ENCODE assay signal across 21 cellular contexts in genomic region chr4:120691106-120691505, GRCh38.
"Had no signal": no experiment of that assay in that cellular context is flagged by ENCODE, and none has a peak within 500 bp of the region (broad histone marks: within the 10 kb centered on the region; RNA-seq: fewer than 3 reads in every experiment).

No MANE protein-coding gene starts in this region.

- H3K4me3 ChIP-seq: ascending aorta, breast epithelium, hepatocyte, prostate gland, transverse colon, vagina had no signal

- H3K4me1 ChIP-seq: ascending aorta, breast epithelium, prostate gland had no signal

- H3K36me3 ChIP-seq: ascending aorta, breast epithelium, prostate gland, transverse colon, vagina, WERI-Rb-1 had no signal

- H2AFZ ChIP-seq: hepatocyte had no signal

- H3K4me3 Mint-ChIP-seq: activated CD8-positive, alpha-beta T cell treated with anti-CD3 and anti-CD28 coated beads, Interleukin-2, amount 10 ng/mL, durations not matched to agents 7 days and 5 days; activated naive CD4-positive, alpha-beta T cell treated with anti-CD3 and anti-CD28 coated beads, Interleukin-2, amount 50 U/mL, for 24 hours; activated T-helper 1 cell treated with anti-CD3 and anti-CD28 coated beads, Interleukin-12 subunit alpha, Interleukin-12 subunit beta, Interleukin-2, Interleukin-4 antibody, amounts not matched to agents 30 ng/mL and 10 ng/mL and 1 ng/mL, durations not matched to agents 14 hours and 24 hours and 36 hours; natural killer cell treated with Interleukin-12 subunit alpha and Interleukin-12 subunit beta and Interleukin-15 and Interleukin-18, amount 100 ng/mL, for 72 hours; stimulated activated effector memory CD8-positive, alpha-beta T cell treated with anti-CD3 and anti-CD28 coated beads, Interleukin-12 subunit alpha, Interleukin-12 subunit beta, amount 100 ng/mL, for 72 hours had no signal

- H3K27ac ChIP-seq: ascending aorta, breast epithelium, hepatocyte, prostate gland, transverse colon, vagina, WERI-Rb-1 had no signal

- H3K27ac Mint-ChIP-seq: activated CD8-positive, alpha-beta T cell treated with anti-CD3 and anti-CD28 coated beads, Interleukin-2, amount 10 ng/mL, durations not matched to agents 7 days and 5 days; activated naive CD4-positive, alpha-beta T cell treated with anti-CD3 and anti-CD28 coated beads, Interleukin-2, amount 50 U/mL, for 24 hours; activated T-helper 1 cell treated with anti-CD3 and anti-CD28 coated beads, Interleukin-12 subunit alpha, Interleukin-12 subunit beta, Interleukin-2, Interleukin-4 antibody, amounts not matched to agents 30 ng/mL and 10 ng/mL and 1 ng/mL, durations not matched to agents 14 hours and 24 hours and 36 hours; natural killer cell treated with Interleukin-12 subunit alpha and Interleukin-12 subunit beta and Interleukin-15 and Interleukin-18, amount 100 ng/mL, for 72 hours; stimulated activated effector memory CD8-positive, alpha-beta T cell treated with anti-CD3 and anti-CD28 coated beads, Interleukin-12 subunit alpha, Interleukin-12 subunit beta, amount 100 ng/mL, for 72 hours had no signal

- H3K27me3 Mint-ChIP-seq: natural killer cell treated with Interleukin-12 subunit alpha and Interleukin-12 subunit beta and Interleukin-15 and Interleukin-18, amount 100 ng/mL, for 72 hours had no signal

- DNase-seq: activated CD4-positive, alpha-beta T cell treated with anti-CD3 and anti-CD28 coated beads for 1 hour; activated CD4-positive, alpha-beta T cell treated with anti-CD3 and anti-CD28 coated beads, Interleukin-2, amount 50 U/mL, for 1 hour; activated CD8-positive, alpha-beta T cell treated with anti-CD3 and anti-CD28 coated beads, Interleukin-2, amount 10 ng/mL, durations not matched to agents 7 days and 5 days; activated gamma-delta T cell; effector CD4-positive, alpha-beta T cell; glutamatergic neuron; left cardiac atrium; right cardiac atrium; stimulated activated CD4-positive, alpha-beta T cell treated with anti-CD3 and anti-CD28 coated beads, Interleukin-1b, Interleukin-23, amount 100 ng/mL, for 48 hours; T-helper 1 cell; transverse colon; WERI-Rb-1 had no signal

- ATAC-seq: activated CD8-positive, alpha-beta T cell treated with anti-CD3 and anti-CD28 coated beads, Interleukin-2, amount 10 ng/mL, durations not matched to agents 7 days and 5 days; left cardiac atrium; natural killer cell treated with Interleukin-12 subunit alpha and Interleukin-12 subunit beta and Interleukin-15 and Interleukin-18, amount 100 ng/mL, for 72 hours; right cardiac atrium; stimulated activated effector memory CD8-positive, alpha-beta T cell treated with anti-CD3 and anti-CD28 coated beads, Interleukin-12 subunit alpha, Interleukin-12 subunit beta, amount 100 ng/mL, for 72 hours had no signal

- H3K36me3 Mint-ChIP-seq: activated naive CD4-positive, alpha-beta T cell treated with anti-CD3 and anti-CD28 coated beads, Interleukin-2, amount 50 U/mL, for 24 hours; natural killer cell treated with Interleukin-12 subunit alpha and Interleukin-12 subunit beta and Interleukin-15 and Interleukin-18, amount 100 ng/mL, for 72 hours; stimulated activated effector memory CD8-positive, alpha-beta T cell treated with anti-CD3 and anti-CD28 coated beads, Interleukin-12 subunit alpha, Interleukin-12 subunit beta, amount 100 ng/mL, for 72 hours had no signal

- H3K9me3 ChIP-seq: ascending aorta, breast epithelium, prostate gland, transverse colon, vagina had no signal

- H3K27me3 ChIP-seq: ascending aorta, breast epithelium, hepatocyte, transverse colon, vagina had no signal

- H3K4me1 Mint-ChIP-seq: activated naive CD4-positive, alpha-beta T cell treated with anti-CD3 and anti-CD28 coated beads, Interleukin-2, amount 50 U/mL, for 24 hours; stimulated activated effector memory CD8-positive, alpha-beta T cell treated with anti-CD3 and anti-CD28 coated beads, Interleukin-12 subunit alpha, Interleukin-12 subunit beta, amount 100 ng/mL, for 72 hours had no signal

- H3K79me2 ChIP-seq: hepatocyte had no signal

- H3K4me2 ChIP-seq: hepatocyte had no signal

- H3K9me3 Mint-ChIP-seq: activated naive CD4-positive, alpha-beta T cell treated with anti-CD3 and anti-CD28 coated beads, Interleukin-2, amount 50 U/mL, for 24 hours; activated T-helper 1 cell treated with anti-CD3 and anti-CD28 coated beads, Interleukin-12 subunit alpha, Interleukin-12 subunit beta, Interleukin-2, Interleukin-4 antibody, amounts not matched to agents 30 ng/mL and 10 ng/mL and 1 ng/mL, durations not matched to agents 14 hours and 24 hours and 36 hours; stimulated activated effector memory CD8-positive, alpha-beta T cell treated with anti-CD3 and anti-CD28 coated beads, Interleukin-12 subunit alpha, Interleukin-12 subunit beta, amount 100 ng/mL, for 72 hours had no signal
